ENCODE assay signal across 8 cellular contexts in the genomic region with DNA sequence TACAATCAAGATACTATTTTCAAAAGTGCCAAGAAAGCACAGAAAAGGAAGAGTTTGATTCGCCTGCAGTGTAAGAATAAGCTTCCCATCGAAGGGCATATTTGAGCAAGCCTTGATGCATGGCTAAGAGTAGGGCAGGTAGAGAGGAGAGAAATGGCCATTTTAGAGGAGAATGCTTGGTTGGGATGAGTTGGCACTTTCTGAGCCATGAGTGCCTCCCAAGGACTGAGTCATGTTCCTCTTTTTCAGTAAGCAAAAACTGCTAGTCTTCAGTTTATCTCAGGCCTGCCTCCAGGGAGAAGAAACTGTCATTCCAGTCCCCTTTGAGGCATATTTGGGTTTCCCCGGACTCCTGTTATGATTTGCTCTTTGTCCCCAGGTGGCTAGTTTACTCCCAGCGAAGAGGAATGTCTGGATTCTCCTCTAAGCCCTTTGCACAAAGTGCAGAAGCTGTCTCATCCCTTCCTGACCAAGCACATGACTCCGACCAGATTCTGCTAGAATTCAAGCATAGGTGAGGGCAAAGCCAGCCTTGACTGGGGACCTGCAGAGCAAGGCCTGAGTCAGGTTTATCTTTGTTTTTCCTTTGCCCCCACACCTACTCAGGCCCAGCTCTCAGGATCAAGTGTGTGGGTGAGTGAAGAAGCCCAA.
DNase-seq lines count a peak whose midpoint lies in the region; ATAC-seq and TF ChIP-seq lines count a peak whose summit lies in the region.

No MANE protein-coding gene starts in this region.

- no peaks in the 10 kb centered on the region for H3K36me3 ChIP-seq in MM.1S (replicated peaks; ENCODE audit: insufficient read depth, low read length)

- no peak overlapping the region for H3K9ac ChIP-seq in MM.1S (ENCODE audit: low read length)

- H3K27ac ChIP-seq in AG04450 (ENCODE audit: low read depth, low read length) (peak overlapping the region; percentile 92), epithelial cell of prostate (peak overlapping the region; percentile 33), MM.1S (ENCODE audit: low read length) (no peak overlapping the region)

- no peaks in the 10 kb centered on the region for H3F3A ChIP-seq in MM.1S (ENCODE audit: insufficient read depth, low read length)

- no peaks in the 10 kb centered on the region for H3K9me2 ChIP-seq in MM.1S (replicated peaks; ENCODE audit: insufficient read depth, low read length)

- H4K20me1 ChIP-seq in MM.1S (ENCODE audit: insufficient read depth, low read length), result no peaks in the 10 kb centered on the region

- H3K79me2 ChIP-seq in MM.1S (ENCODE audit: low read length), result no peaks in the 10 kb centered on the region

- no peak overlapping the region for H2AFZ ChIP-seq in MM.1S (ENCODE audit: low read length)

- peak; percentile 84 for ATAC-seq in GM21717 (IDR thresholded peaks at IDR 0.05; ENCODE audit: unreplicated experiment)

- POLR2A ChIA-PET in AG04450 (lab: Yijun Ruan, JAX), result no interaction called here

- H3K9me3 ChIP-seq in AG04450 (ENCODE audit: control insufficient read depth, insufficient read depth, low read length) (no peaks in the 10 kb centered on the region), MM.1S (replicated peaks; ENCODE audit: insufficient read depth, low read length) (no peaks in the 10 kb centered on the region)

- TF ChIP-seq CTCF in AG04450 (IDR thresholded peaks at IDR 0.05; ENCODE audit: low read depth, low read length) (no peak), MM.1S (IDR thresholded peaks at IDR 0.05; ENCODE audit: low read length) (no peak)

- H3K4me1 ChIP-seq in MM.1S (ENCODE audit: low read length), result no peaks in the 10 kb centered on the region

- H3K27me3 ChIP-seq in AG04450 (ENCODE audit: control insufficient read depth, insufficient read depth, low read length), result no peaks in the 10 kb centered on the region
- no peaks in the 10 kb centered on the region for H3K27me3 ChIP-seq in MM.1S (replicated peaks; ENCODE audit: insufficient read depth, low read length)

- no peak overlapping the region for H3K4me3 ChIP-seq in AG04450 (ENCODE audit: low read depth, low read length)
- no peak overlapping the region for H3K4me3 ChIP-seq in MM.1S (ENCODE audit: low read length)

- CTCF ChIA-PET in AG04450 (lab: Charles Lee), result interaction anchor here (1.0 to 1.1 kb wide), 2 partner anchors 15 to 540 kb away, joined by 3 to 4 read pairs; no protein-coding TSS in a partner anchor

- H3K4me2 ChIP-seq in MM.1S (ENCODE audit: low read depth, low read length), result no peak overlapping the region

- DNase-seq in AG04450 (ENCODE audit: low read depth, low spot score) (no peak), Kasumi-1 (lab: John Stamatoyannopoulos, UW) (peak; percentile 11 to 30), epithelial cell of prostate (ENCODE audit: low read depth, low spot score) (no peak), MM.1S (no peak), NCI-H774 (lab: John Stamatoyannopoulos, UW) (no peak), retina (no peak), NCI-H2196 (lab: John Stamatoyannopoulos, UW; ENCODE audit: unreplicated experiment) (no peak)

Comparison
In these comparisons a context has a peak if more than half of its experiments do, and no peak if none do; other contexts are left out.
1. DNase-seq: peak in Kasumi-1 (2 of 2); none in AG04450 (single experiment), epithelial cell of prostate (single experiment), MM.1S (single experiment), NCI-H774 (single experiment), retina (single experiment) and NCI-H2196 (single experiment).